Comparison of ENCODE assay signal across 1 cellular context in genomic region chr12:43835656-43836454, GRCh38.
TF ChIP-seq lines count a peak whose summit lies in the region.

TSS of gene TMEM117 (plus strand) at chr12:43836081.

TF ChIP-seq in HepG2, 621 proteins besides CTCF, POLR2A, EP300 and RAD21 (continued from another document and continues in another):
- TF ChIP-seq TBX2 (CRISPR knock-in tag; IDR thresholded peaks at IDR 0.05; ENCODE audit: borderline replicate concordance) (peak; percentile 28), ZHX1 (CRISPR knock-in tag; IDR thresholded peaks at IDR 0.05; ENCODE audit: low read depth) (peak; percentile 65; the same call in 1 of the 2 replicates), SNAPC2 (CRISPR knock-in tag; IDR thresholded peaks at IDR 0.05) (no peak), ZFP1 (CRISPR knock-in tag; IDR thresholded peaks at IDR 0.05) (no peak), RNF219 (CRISPR knock-in tag; IDR thresholded peaks at IDR 0.05) (no peak), MXI1 (IDR thresholded peaks at IDR 0.05; ENCODE audit: borderline replicate concordance, low read depth, low read length) (no peak), ZNF781 (CRISPR knock-in tag; IDR thresholded peaks at IDR 0.05; ENCODE audit: borderline replicate concordance, not compliant biosample characterization) (no peak), RBFOX2 (IDR thresholded peaks at IDR 0.05; ENCODE audit: low read depth, low read length) (peak; percentile 83), LBX2 (CRISPR knock-in tag; IDR thresholded peaks at IDR 0.05; ENCODE audit: borderline replicate concordance) (peak; percentile 70; the same call in 1 of the 2 replicates), HNF4G (IDR thresholded peaks at IDR 0.05; ENCODE audit: borderline replicate concordance, low read depth, low read length) (no peak), HNF4G (CRISPR knock-in tag; IDR thresholded peaks at IDR 0.05; ENCODE audit: borderline replicate concordance, low read depth) (no peak), ZNF790 (CRISPR knock-in tag; IDR thresholded peaks at IDR 0.05; ENCODE audit: borderline replicate concordance) (no peak), HMGXB4 (CRISPR knock-in tag; IDR thresholded peaks at IDR 0.05; ENCODE audit: borderline replicate concordance in 1 of 2, low read depth in 1 of 2) (peak in 1 of 2 experiments; percentile 50; a peak in 2 of 4 replicates), REPIN1 (CRISPR knock-in tag; IDR thresholded peaks at IDR 0.05; ENCODE audit: borderline replicate concordance, low read depth) (no peak), YY1 (IDR thresholded peaks at IDR 0.05; ENCODE audit: insufficient read depth, insufficient replicate concordance, low read depth, low read length) (peak; percentile 24), ZNF20 (CRISPR knock-in tag; IDR thresholded peaks at IDR 0.05) (no peak), GMEB2 (CRISPR knock-in tag; IDR thresholded peaks at IDR 0.05; ENCODE audit: low read depth) (no peak), ZNF367 (CRISPR knock-in tag; IDR thresholded peaks at IDR 0.05; ENCODE audit: borderline replicate concordance) (no peak), NR2F6 (IDR thresholded peaks at IDR 0.05) (no peak), NR2F6 (CRISPR knock-in tag; IDR thresholded peaks at IDR 0.05) (no peak), ZNF678 (CRISPR knock-in tag; IDR thresholded peaks at IDR 0.05) (no peak), HHEX (CRISPR knock-in tag; IDR thresholded peaks at IDR 0.05) (no peak), ZSCAN12 (CRISPR knock-in tag; IDR thresholded peaks at IDR 0.05) (no peak), ETV6 (CRISPR knock-in tag; conservative IDR thresholded peaks at IDR 0.05) (no peak), ZIK1 (CRISPR knock-in tag; IDR thresholded peaks at IDR 0.05; ENCODE audit: borderline replicate concordance, low read depth) (no peak), NFAT5 (CRISPR knock-in tag; IDR thresholded peaks at IDR 0.05) (peak; percentile 82), SRF (IDR thresholded peaks at IDR 0.05; ENCODE audit: low read depth, low read length) (no peak), POLR2G (IDR thresholded peaks at IDR 0.05; ENCODE audit: low read depth, low read length) (peak; percentile 52), SOX6 (IDR thresholded peaks at IDR 0.05) (no peak), SOX6 (CRISPR knock-in tag; IDR thresholded peaks at IDR 0.05) (no peak), ZNF615 (CRISPR knock-in tag; IDR thresholded peaks at IDR 0.05; ENCODE audit: borderline replicate concordance) (no peak), MED8 (CRISPR knock-in tag; IDR thresholded peaks at IDR 0.05; ENCODE audit: insufficient replicate concordance) (no peak), HMG20A (CRISPR knock-in tag; IDR thresholded peaks at IDR 0.05; ENCODE audit: borderline replicate concordance) (no peak), ZNF552 (CRISPR knock-in tag; IDR thresholded peaks at IDR 0.05; ENCODE audit: borderline replicate concordance) (no peak), CENPX (CRISPR knock-in tag; IDR thresholded peaks at IDR 0.05) (no peak), MAFG (CRISPR knock-in tag; IDR thresholded peaks at IDR 0.05) (no peak), HMGXB3 (CRISPR knock-in tag; IDR thresholded peaks at IDR 0.05; ENCODE audit: borderline replicate concordance) (no peak), DPF2 (CRISPR knock-in tag; IDR thresholded peaks at IDR 0.05; ENCODE audit: borderline replicate concordance, low read depth) (no peak), STAG1 (CRISPR knock-in tag; IDR thresholded peaks at IDR 0.05) (0 out of 2 replicates have a peak, but pooled peaks have one; percentile 2), ATF1 (CRISPR knock-in tag; IDR thresholded peaks at IDR 0.05) (no peak), ZNF761 (CRISPR knock-in tag; conservative IDR thresholded peaks at IDR 0.05) (peak; percentile 74; the same call in 1 of the 2 replicates), FOXP4 (CRISPR knock-in tag; IDR thresholded peaks at IDR 0.05) (no peak), ZNF598 (CRISPR knock-in tag; IDR thresholded peaks at IDR 0.05; ENCODE audit: borderline replicate concordance) (no peak), NFE2 (CRISPR knock-in tag; IDR thresholded peaks at IDR 0.05) (no peak), SPEN (CRISPR knock-in tag; IDR thresholded peaks at IDR 0.05; ENCODE audit: low read depth) (peak; percentile 61)
